Comparison of ENCODE assay signal across 1 cellular context in genomic region chr5:134184155-134185135, GRCh38.
TF ChIP-seq lines count a peak whose summit lies in the region.

No MANE protein-coding gene starts in this region.

TF ChIP-seq in H1, 55 proteins besides CTCF, POLR2A, EP300 and RAD21:
- 0 out of 2 replicates have a peak, but pooled peaks have one; percentile 25 for TF ChIP-seq CREB1 (IDR thresholded peaks at IDR 0.05)
- TF ChIP-seq, protein P1, sequence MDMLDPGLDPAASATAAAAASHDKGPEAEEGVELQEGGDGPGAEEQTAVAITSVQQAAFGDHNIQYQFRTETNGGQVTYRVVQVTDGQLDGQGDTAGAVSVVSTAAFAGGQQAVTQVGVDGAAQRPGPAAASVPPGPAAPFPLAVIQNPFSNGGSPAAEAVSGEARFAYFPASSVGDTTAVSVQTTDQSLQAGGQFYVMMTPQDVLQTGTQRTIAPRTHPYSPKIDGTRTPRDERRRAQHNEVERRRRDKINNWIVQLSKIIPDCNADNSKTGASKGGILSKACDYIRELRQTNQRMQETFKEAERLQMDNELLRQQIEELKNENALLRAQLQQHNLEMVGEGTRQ (IDR thresholded peaks at IDR 0.05; ENCODE audit: low read length): no peak
- no peak for TF ChIP-seq BRCA1 (IDR thresholded peaks at IDR 0.05; ENCODE audit: low read depth, low read length)
